Comparison of ENCODE assay signal across 18 cellular contexts in genomic region chr3:137764563-137765309, GRCh38. TPM values are rescaled to one million over a fixed set of nuclear protein-coding genes. Genes with fewer than 3 reads are reported as not detected.
A peak's percentile ranks its signal among the peaks of the same experiment; 100 is the strongest.
DNase-seq lines count a peak whose midpoint lies in the region; ATAC-seq, FAIRE-seq and TF ChIP-seq lines count a peak whose summit lies in the region.
"Had no signal": no experiment of that assay in that cellular context is flagged by ENCODE, and none has a peak within 500 bp of the region (broad histone marks: within the 10 kb centered on the region; RNA-seq: fewer than 3 reads in every experiment).

No MANE protein-coding gene starts in this region.

- H3K79me2 ChIP-seq in endothelial cell of umbilical vein (ENCODE audit: control insufficient read depth, insufficient read depth, low read length) (no peaks in the 10 kb centered on the region), neural cell (replicated peaks; ENCODE audit: insufficient read depth, low read length) (no peaks in the 10 kb centered on the region)

- H3K27ac ChIP-seq in endothelial cell of umbilical vein (ENCODE audit: insufficient read depth, low read depth, low read length) = no peak overlapping the region
- no peak overlapping the region for H3K27ac ChIP-seq in neural cell (ENCODE audit: low read length)
- H3K27ac ChIP-seq: thoracic aorta had no signal

- POLR2A ChIA-PET in Caco-2 (lab: Charles Lee) = no interaction called here
- POLR2A ChIA-PET in endothelial cell of umbilical vein (lab: Charles Lee) = no interaction called here
- POLR2A ChIA-PET in naive thymus-derived CD8-positive, alpha-beta T cell (lab: Charles Lee) = no interaction called here

- in situ Hi-C loops in GM13977 (cut with MboI; ENCODE audit: low pct_unique_long_range_greater_than_20kb, low sequenced_read_pairs, unreplicated experiment) = no loop called here

- CTCF ChIA-PET in Caco-2 (lab: Charles Lee) (no interaction called here), endothelial cell of umbilical vein (lab: Charles Lee) (no interaction called here)

- dilution Hi-C loops in endothelial cell of umbilical vein (cut with MboI; ENCODE audit: extremely low pct_ligation_motif_present, low sequenced_read_pairs) = no loop called here

- no peak for ATAC-seq in naive thymus-derived CD8-positive, alpha-beta T cell

- H3K27me3 Mint-ChIP-seq in Caco-2 (ENCODE audit: insufficient read depth, unreplicated experiment) = peaks cover 23% of the 10 kb centered on the region
- H3K27me3 Mint-ChIP-seq in naive thymus-derived CD8-positive, alpha-beta T cell = peaks cover 24 to 100% (median 74%) of the 10 kb centered on the region in 5 donors

- no peaks in the 10 kb centered on the region for H3F3A ChIP-seq in neural cell (ENCODE audit: insufficient read depth, low read length, poor library complexity, severe bottlenecking)

- H3K4me3 Mint-ChIP-seq in Caco-2 (ENCODE audit: unreplicated experiment) = peak overlapping the region; percentile 80
- no peak overlapping the region for H3K4me3 Mint-ChIP-seq in naive thymus-derived CD8-positive, alpha-beta T cell
- H3K4me3 Mint-ChIP-seq: activated CD4-positive, alpha-beta memory T cell treated with anti-CD3 and anti-CD28 coated beads, Interleukin-2, amount 10 ng/mL, durations not matched to agents 7 days and 5 days; central memory CD8-positive, alpha-beta T cell had no signal

- TF ChIP-seq CTCF in Caco-2 (IDR thresholded peaks at IDR 0.05; ENCODE audit: insufficient read depth in 1 of 2, low read depth in 1 of 2, low read length in 1 of 2, severe bottlenecking in 1 of 2, unreplicated experiment in 1 of 2) = no peak
- TF ChIP-seq CTCF in GM13977 (IDR thresholded peaks at IDR 0.05; ENCODE audit: extremely low read depth, insufficient read depth, missing control alignments) = no peak
- TF ChIP-seq CTCF in endothelial cell of umbilical vein (IDR thresholded peaks at IDR 0.05; ENCODE audit: extremely low read depth in 1 of 2, insufficient read depth in 1 of 2, low read depth in 1 of 2, low read length in 2 of 2) = no peak
- TF ChIP-seq CTCF in neural cell (IDR thresholded peaks at IDR 0.05; ENCODE audit: poor library complexity, severe bottlenecking) = no peak

- H3K9me2 ChIP-seq in neural cell (ENCODE audit: insufficient read depth, low read length) = no peaks in the 10 kb centered on the region

- H3K9me1 ChIP-seq in endothelial cell of umbilical vein (replicated peaks; ENCODE audit: control insufficient read depth, extremely low read depth, insufficient read depth, low read length) = no peaks in the 10 kb centered on the region

- H3K36me3 Mint-ChIP-seq in Caco-2 (ENCODE audit: insufficient read depth, unreplicated experiment) = no peaks in the 10 kb centered on the region
- peaks cover 0 to 10% (median 3%) of the 10 kb centered on the region in 3 donors for H3K36me3 Mint-ChIP-seq in naive thymus-derived CD8-positive, alpha-beta T cell

- no peaks in the 10 kb centered on the region for H3K4me1 Mint-ChIP-seq in Caco-2 (ENCODE audit: low read depth, unreplicated experiment)
- H3K4me1 Mint-ChIP-seq in naive thymus-derived CD8-positive, alpha-beta T cell = peaks cover 0 to 21% (median 8%) of the 10 kb centered on the region in 4 donors
- H3K4me1 Mint-ChIP-seq: activated CD4-positive, alpha-beta memory T cell treated with anti-CD3 and anti-CD28 coated beads, Interleukin-2, amount 10 ng/mL, durations not matched to agents 7 days and 5 days had no signal

- H3K27me3 ChIP-seq in Caco-2 (replicated peaks; ENCODE audit: control insufficient read depth, insufficient read depth, low read length) (no peaks in the 10 kb centered on the region; the same call in 1 of the 2 replicates), endothelial cell of umbilical vein (ENCODE audit: control insufficient read depth in 2 of 2, insufficient read depth in 2 of 2, low read length in 2 of 2) (peaks cover 89 to 95% of the 10 kb centered on the region in 2 experiments), neural cell (ENCODE audit: insufficient read depth, low read depth, low read length) (peaks cover 100% of the 10 kb centered on the region)

- TF ChIP-seq POLR2A in endothelial cell of umbilical vein (IDR thresholded peaks at IDR 0.05; ENCODE audit: low read depth, low read length) = no peak

- BruUV-seq in Caco-2 (replicated peaks; lab: Mats Ljungman, UMichigan) (no TSS peak), endothelial cell of umbilical vein (replicated peaks; lab: Mats Ljungman, UMichigan) (no TSS peak)

- intact Hi-C loops in Caco-2 (cut with micrococcal nuclease; ENCODE audit: unreplicated experiment) = no loop called here
- intact Hi-C loops in endothelial cell of umbilical vein (cut with micrococcal nuclease) = no loop called here

- H2AFZ ChIP-seq in endothelial cell of umbilical vein (ENCODE audit: low read depth, low read length) (no peak overlapping the region), neural cell (ENCODE audit: low read depth, low read length) (no peak overlapping the region)

- H3K4me2 ChIP-seq in endothelial cell of umbilical vein (ENCODE audit: insufficient read depth, low read length) (no peak overlapping the region), neural cell (ENCODE audit: low read length) (peak overlapping the region; percentile 88)

- H3K36me3 ChIP-seq in Caco-2 (ENCODE audit: control insufficient read depth, insufficient read depth, low read length) = no peaks in the 10 kb centered on the region
- no peaks in the 10 kb centered on the region for H3K36me3 ChIP-seq in endothelial cell of umbilical vein (ENCODE audit: control insufficient read depth in 2 of 2, extremely low read depth in 1 of 2, insufficient read depth in 2 of 2, low read length in 2 of 2)
- no peaks in the 10 kb centered on the region for H3K36me3 ChIP-seq in neural cell (ENCODE audit: insufficient read depth, low read length)
- H3K36me3 ChIP-seq: MG63, thoracic aorta had no signal

- no peaks in the 10 kb centered on the region for H4K20me1 ChIP-seq in endothelial cell of umbilical vein (replicated peaks; ENCODE audit: control insufficient read depth, extremely low read depth, insufficient read depth, low read length)
- H4K20me1 ChIP-seq in neural cell (ENCODE audit: insufficient read depth) = no peaks in the 10 kb centered on the region

- H3K9ac ChIP-seq in endothelial cell of umbilical vein (replicated peaks; ENCODE audit: extremely low read depth, insufficient read depth, low read length) = no peak overlapping the region
- no peak overlapping the region for H3K9ac ChIP-seq in neural cell (ENCODE audit: low read length)

- no peak overlapping the region for H3K27ac Mint-ChIP-seq in Caco-2 (ENCODE audit: unreplicated experiment)
- no peak overlapping the region for H3K27ac Mint-ChIP-seq in naive thymus-derived CD8-positive, alpha-beta T cell
- H3K27ac Mint-ChIP-seq: activated CD4-positive, alpha-beta memory T cell treated with anti-CD3 and anti-CD28 coated beads, Interleukin-2, amount 10 ng/mL, durations not matched to agents 7 days and 5 days; HFFc6 had no signal

- H3K4me3 ChIP-seq in Caco-2 (ENCODE audit: low read depth, low read length) (peak overlapping the region; percentile 22), endothelial cell of umbilical vein (replicated peaks in 1 of 3; ENCODE audit: insufficient read depth in 1 of 3, low read depth in 1 of 3, low read length in 3 of 3) (no peak overlapping the region), neural cell (ENCODE audit: low read length) (peak overlapping the region; percentile 65)

- no peaks in the 10 kb centered on the region for H3K4me1 ChIP-seq in Caco-2
- peaks cover 3% of the 10 kb centered on the region for H3K4me1 ChIP-seq in endothelial cell of umbilical vein (ENCODE audit: control insufficient read depth, extremely low read depth, insufficient read depth, low read length)

- DNase-seq in Caco-2 (no peak), GM13977 (ENCODE audit: low spot score) (peak; percentile 24), endothelial cell of umbilical vein (ENCODE audit: low read depth, low spot score) (no peak), NK-92 (lab: John Stamatoyannopoulos, UW; ENCODE audit: unreplicated experiment) (no peak), C1 segment of cervical spinal cord (lab: John Stamatoyannopoulos, UW) (no peak)
- DNase-seq in naive thymus-derived CD8-positive, alpha-beta T cell = no peak
- DNase-seq: activated CD4-positive, alpha-beta memory T cell treated with anti-CD3 and anti-CD28 coated beads, Interleukin-2, amount 10 ng/mL, durations not matched to agents 7 days and 5 days; amniotic stem cell; foreskin fibroblast; HFFc6; MG63; NCI-H1694 treated with DMSO at 0.1 percent for 48 hours; stimulated activated CD4-positive, alpha-beta T cell treated with anti-CD3 and anti-CD28 coated beads, Interleukin-4, amount 100 ng/mL, for 24 hours; stimulated activated CD8-positive, alpha-beta memory T cell treated with anti-CD3 and anti-CD28 coated beads, Interleukin-4, amount 100 ng/mL, for 48 hours had no signal

- TF ChIP-seq RAD21 in neural cell (conservative IDR thresholded peaks at IDR 0.05) = no peak

- H3K9me3 Mint-ChIP-seq in Caco-2 (ENCODE audit: unreplicated experiment) = no peaks in the 10 kb centered on the region
- peaks cover 0 to 7% (median 0%) of the 10 kb centered on the region in 9 donors for H3K9me3 Mint-ChIP-seq in naive thymus-derived CD8-positive, alpha-beta T cell
- H3K9me3 Mint-ChIP-seq: activated CD4-positive, alpha-beta memory T cell treated with anti-CD3 and anti-CD28 coated beads, Interleukin-2, amount 10 ng/mL, durations not matched to agents 7 days and 5 days; central memory CD8-positive, alpha-beta T cell; HFFc6 had no signal

- TF ChIP-seq EP300 in neural cell (conservative IDR thresholded peaks at IDR 0.05; ENCODE audit: poor library complexity, severe bottlenecking) = no peak

- FAIRE-seq in endothelial cell of umbilical vein (lab: Jason Lieb, UNC) = no peak

- H3K9me3 ChIP-seq in Caco-2 = no peaks in the 10 kb centered on the region
- no peaks in the 10 kb centered on the region for H3K9me3 ChIP-seq in endothelial cell of umbilical vein (replicated peaks; ENCODE audit: control insufficient read depth, insufficient read depth, low read length)
- no peaks in the 10 kb centered on the region for H3K9me3 ChIP-seq in neural cell (ENCODE audit: low read length)
- H3K9me3 ChIP-seq: MG63, thoracic aorta had no signal

TF ChIP-seq in endothelial cell of umbilical vein, 7 proteins besides CTCF, POLR2A, EP300 and RAD21 (continues in another document):
- no peak for TF ChIP-seq MYC (IDR thresholded peaks at IDR 0.05; ENCODE audit: low read depth, low read length)

RNA-seq across cellular contexts. Expression of gene SOX14, which starts 0.6 kb away (rescaled TPM):
- total RNA-seq in Caco-2 (2022) = not detected in 2 replicates
- not detected in 2 replicates for total RNA-seq in endothelial cell of umbilical vein
- polyA plus RNA-seq in endothelial cell of umbilical vein = not detected in 2 replicates
- polyA plus RNA-seq in endothelial cell of umbilical vein (2011; cell fraction: cytosol; rRNA removed) = not detected in 2 replicates
- polyA plus RNA-seq in endothelial cell of umbilical vein (2011; cell fraction: nucleus; rRNA removed) = not detected in 2 replicates
- not detected in 2 replicates for polyA plus RNA-seq in endothelial cell of umbilical vein (2012)
- not detected in 2 replicates for polyA minus RNA-seq in endothelial cell of umbilical vein
- not detected for polyA minus RNA-seq in endothelial cell of umbilical vein (2011; cell fraction: cytosol; rRNA and poly(A)+ RNA removed)
- polyA minus RNA-seq in endothelial cell of umbilical vein (2011; cell fraction: nucleus; rRNA and poly(A)+ RNA removed) = not detected in 2 replicates
- polyA plus RNA-seq in neural cell = not detected in 2 replicates
- not detected in 2 replicates for polyA minus RNA-seq in neural cell
- not detected for total RNA-seq in naive thymus-derived CD8-positive, alpha-beta T cell
- not detected for polyA plus RNA-seq in naive thymus-derived CD8-positive, alpha-beta T cell
- total RNA-seq: activated CD4-positive, alpha-beta memory T cell treated with anti-CD3 and anti-CD28 coated beads, Interleukin-2, amount 10 ng/mL, durations not matched to agents 7 days and 5 days; activated T-helper 1 cell treated with anti-CD3 and anti-CD28 coated beads, Interleukin-12 subunit alpha, Interleukin-12 subunit beta, Interleukin-2, Interleukin-4 antibody, amounts not matched to agents 30 ng/mL and 10 ng/mL and 1 ng/mL, durations not matched to agents 14 hours and 24 hours and 36 hours; HFFc6; thoracic aorta had no signal

Comparison
In these comparisons a context has a peak if more than half of its experiments do, and no peak if none do; other contexts are left out.
1. H3K4me3 ChIP-seq: peak in Caco-2 (single experiment) and neural cell (single experiment); none in endothelial cell of umbilical vein (0 of 3).